ENCODE assay signal across 25 cellular contexts in genomic region chr11:115213007-115213406, GRCh38.
DNase-seq lines count a peak whose midpoint lies in the region; ATAC-seq and TF ChIP-seq lines count a peak whose summit lies in the region.
"Had no signal": no experiment of that assay in that cellular context is flagged by ENCODE, and none has a peak within 500 bp of the region (broad histone marks: within the 10 kb centered on the region; RNA-seq: fewer than 3 reads in every experiment).

No MANE protein-coding gene starts in this region.

- H3K4me3 Mint-ChIP-seq in GM23338 (no peak overlapping the region), WTC11 (no peak overlapping the region), endodermal cell (no peak overlapping the region)
- H3K4me3 Mint-ChIP-seq: CD14-positive monocyte; CD4-positive, alpha-beta memory T cell; CD4-positive, CD25-positive, alpha-beta regulatory T cell; CD8-positive, alpha-beta memory T cell had no signal

- WGBS in endodermal cell (ENCODE audit: insufficient coverage in 1 of 2, insufficient read length in 1 of 2), 2 experiments = 66 to 73% methylated on average over 5 to 8 of the region's 8 CpGs
- no CpG with 5 or more reads among the region's 8 CpGs for WGBS in neuronal stem cell (ENCODE audit: extremely low coverage in 2 of 2, insufficient read length in 2 of 2, insufficient replicate concordance in 1 of 2), 2 donors

- H3K4me1 Mint-ChIP-seq in GM23338 (peaks cover 19% of the 10 kb centered on the region; the same call in 2 of the 3 replicates), WTC11 (peaks cover 17% of the 10 kb centered on the region), endodermal cell (peaks cover 39% of the 10 kb centered on the region)
- H3K4me1 Mint-ChIP-seq: CD14-positive monocyte had no signal

- DNase-seq in GM23338 (ENCODE audit: low spot score) (peak; percentile 29), WTC11 (ENCODE audit: low spot score) (peak; percentile 13), endodermal cell (peak; percentile 74), neuronal stem cell (ENCODE audit: low spot score) (no peak), T1000 (lab: John Stamatoyannopoulos, UW) (no peak), NCI-H1105 treated with DMSO at 0.1 percent for 48 hours (lab: John Stamatoyannopoulos, UW) (no peak)
- DNase-seq: 8988T; ACHN; BE2C; C1 segment of cervical spinal cord; CD4-positive, alpha-beta memory T cell; CD4-positive, CD25-positive, alpha-beta regulatory T cell; CD8-positive, alpha-beta memory T cell; COR-L47; DMS 273 treated with DMSO at 0.1 percent for 48 hours; DMS153; DMS53; DMS79; DND-41; EL; GDM1 had no signal

- no peaks in the 10 kb centered on the region for H3K79me1 ChIP-seq in neuronal stem cell (ENCODE audit: low read depth, low read length)

- H3K9me3 Mint-ChIP-seq in GM23338 (no peaks in the 10 kb centered on the region), WTC11 (no peaks in the 10 kb centered on the region), endodermal cell (no peaks in the 10 kb centered on the region)
- H3K9me3 Mint-ChIP-seq: CD14-positive monocyte; CD8-positive, alpha-beta memory T cell had no signal

- ATAC-seq in GM23338 (peak; percentile 40; the same call in 2 of the 3 replicates), WTC11 (peak; percentile 37; the same call in 1 of the 2 replicates), HG03520 (IDR thresholded peaks at IDR 0.05; ENCODE audit: unreplicated experiment) (no peak)
- ATAC-seq: GM12878 had no signal

- H3K27me3 ChIP-seq in GM23338 (ENCODE audit: insufficient read depth) (no peaks in the 10 kb centered on the region), endodermal cell (ENCODE audit: control insufficient read depth, insufficient read depth, low read length, poor library complexity, severe bottlenecking) (no peaks in the 10 kb centered on the region), neuronal stem cell (ENCODE audit: control insufficient read depth in 3 of 3, insufficient read depth in 3 of 3, low read depth in 1 of 3, low read length in 3 of 3) (no peaks in the 10 kb centered on the region)
- H3K27me3 ChIP-seq: BE2C, BLaER1 had no signal

- no peak overlapping the region for H3K14ac ChIP-seq in neuronal stem cell (ENCODE audit: low read length)

- TF ChIP-seq CTCF in GM23338 (conservative IDR thresholded peaks at IDR 0.05; ENCODE audit: low read depth in 2 of 2) (no peak), WTC11 (IDR thresholded peaks at IDR 0.05) (no peak), endodermal cell (conservative IDR thresholded peaks at IDR 0.05) (no peak)

- H4K20me1 ChIP-seq in GM23338 (replicated peaks; ENCODE audit: insufficient read depth) = no peaks in the 10 kb centered on the region
- H4K20me1 ChIP-seq: BLaER1 had no signal

- H3K4ac ChIP-seq in neuronal stem cell (ENCODE audit: low read length) = no peak overlapping the region

- peaks cover 3% of the 10 kb centered on the region; the same call in 1 of the 3 replicates for H3K36me3 Mint-ChIP-seq in GM23338 (ENCODE audit: low read depth)
- H3K36me3 Mint-ChIP-seq in WTC11 = no peaks in the 10 kb centered on the region; the same call in 1 of the 2 replicates
- H3K36me3 Mint-ChIP-seq in endodermal cell (ENCODE audit: low read depth) = peaks cover 26% of the 10 kb centered on the region
- H3K36me3 Mint-ChIP-seq: CD14-positive monocyte; CD4-positive, alpha-beta memory T cell; CD4-positive, CD25-positive, alpha-beta regulatory T cell had no signal

- no peaks in the 10 kb centered on the region for H3F3A ChIP-seq in GM23338 (replicated peaks; ENCODE audit: low read depth)

- no peak overlapping the region for H3K4me3 ChIP-seq in GM23338
- H3K4me3 ChIP-seq in endodermal cell (ENCODE audit: low read length) = no peak overlapping the region
- no peak overlapping the region for H3K4me3 ChIP-seq in neuronal stem cell (ENCODE audit: low read length in 2 of 2)
- H3K4me3 ChIP-seq: BLaER1, GM12878 had no signal

- H2BK5ac ChIP-seq in neuronal stem cell (ENCODE audit: low read length) = no peak overlapping the region

- no peaks in the 10 kb centered on the region for H3K36me3 ChIP-seq in GM23338 (ENCODE audit: insufficient read depth)
- H3K36me3 ChIP-seq in endodermal cell (ENCODE audit: control insufficient read depth, insufficient read depth, low read length) = peaks cover 36% of the 10 kb centered on the region
- H3K36me3 ChIP-seq in neuronal stem cell (replicated peaks in 1 of 2; ENCODE audit: control insufficient read depth in 2 of 2, insufficient read depth in 2 of 2, low read length in 2 of 2) = peaks cover 4 to 9% of the 10 kb centered on the region in 2 donors
- H3K36me3 ChIP-seq: BLaER1 had no signal

- H2BK12ac ChIP-seq in neuronal stem cell (ENCODE audit: low read length) = no peak overlapping the region

- peak overlapping the region; percentile 3 for H3K18ac ChIP-seq in neuronal stem cell (ENCODE audit: low read length)

- H2AFZ ChIP-seq in GM23338 (no peak overlapping the region), neuronal stem cell (ENCODE audit: low read length) (no peak overlapping the region)

- no peaks in the 10 kb centered on the region for H3K79me2 ChIP-seq in GM23338 (replicated peaks; ENCODE audit: insufficient read depth)

- POLR2A ChIA-PET in WTC11 (lab: Charles Lee) = no interaction called here

- H2BK120ac ChIP-seq in neuronal stem cell (ENCODE audit: low read depth, low read length) = no peak overlapping the region

- H3K27me3 Mint-ChIP-seq in GM23338 (ENCODE audit: insufficient read depth, low read depth, poor library complexity) = peaks cover 3% of the 10 kb centered on the region
- H3K27me3 Mint-ChIP-seq in WTC11 (ENCODE audit: low read depth) = no peaks in the 10 kb centered on the region
- H3K27me3 Mint-ChIP-seq in endodermal cell (ENCODE audit: insufficient read depth) = no peaks in the 10 kb centered on the region
- H3K27me3 Mint-ChIP-seq: CD8-positive, alpha-beta memory T cell had no signal

- H3K4me2 ChIP-seq in GM23338 = no peak overlapping the region
- H3K4me2 ChIP-seq in neuronal stem cell (ENCODE audit: insufficient read depth, low read length, poor library complexity, severe bottlenecking) = no peak overlapping the region
- H3K4me2 ChIP-seq: BLaER1 had no signal

- H3K4me1 ChIP-seq in GM23338 (ENCODE audit: insufficient read depth) (no peaks in the 10 kb centered on the region), endodermal cell (ENCODE audit: control insufficient read depth, insufficient read depth, low read length) (peaks cover 3% of the 10 kb centered on the region), neuronal stem cell (ENCODE audit: control insufficient read depth in 2 of 2, insufficient read depth in 1 of 2, low read depth in 1 of 2, low read length in 2 of 2) (peaks cover 2 to 5% of the 10 kb centered on the region in 2 donors)

- H2AK5ac ChIP-seq in neuronal stem cell (ENCODE audit: low read depth, low read length) = no peak overlapping the region

- no peak overlapping the region for H2BK15ac ChIP-seq in neuronal stem cell (ENCODE audit: low read length)

- H3K27ac Mint-ChIP-seq in GM23338 (no peak overlapping the region), WTC11 (no peak overlapping the region), endodermal cell (no peak overlapping the region)
- H3K27ac Mint-ChIP-seq: CD14-positive monocyte; CD4-positive, alpha-beta memory T cell; CD4-positive, CD25-positive, alpha-beta regulatory T cell; CD8-positive, alpha-beta memory T cell had no signal

- H3K9me3 ChIP-seq in endodermal cell (ENCODE audit: control insufficient read depth, low read length) = no peaks in the 10 kb centered on the region
- H3K9me3 ChIP-seq in neuronal stem cell (replicated peaks in 1 of 2; ENCODE audit: control insufficient read depth in 2 of 2, insufficient read depth in 1 of 2, low read depth in 1 of 2, low read length in 2 of 2) = no peaks in the 10 kb centered on the region
- H3K9me3 ChIP-seq: BE2C, BLaER1 had no signal

- no peaks in the 10 kb centered on the region for H3K9me2 ChIP-seq in GM23338 (ENCODE audit: insufficient read depth)

- H3K9ac ChIP-seq in endodermal cell (ENCODE audit: extremely low read depth, low read length, poor library complexity, severe bottlenecking) (no peak overlapping the region), neuronal stem cell (ENCODE audit: low read depth, low read length, poor library complexity) (no peak overlapping the region)
- H3K9ac ChIP-seq: BLaER1 had no signal

- no peak overlapping the region for H4K91ac ChIP-seq in neuronal stem cell (ENCODE audit: low read depth, low read length, poor library complexity)

- H3K27ac ChIP-seq in GM23338 (ENCODE audit: low read depth) (no peak overlapping the region), endodermal cell (ENCODE audit: low read depth, low read length) (no peak overlapping the region), neuronal stem cell (replicated peaks; ENCODE audit: low read length) (no peak overlapping the region)
- H3K27ac ChIP-seq: BLaER1 had no signal

- CTCF ChIA-PET in WTC11 (lab: Charles Lee) = no interaction called here

- H4K8ac ChIP-seq in neuronal stem cell (ENCODE audit: low read depth, low read length) = no peak overlapping the region

- no peak overlapping the region for H3K23ac ChIP-seq in neuronal stem cell (ENCODE audit: low read depth, low read length, poor library complexity)

TF ChIP-seq in GM23338, 12 proteins besides CTCF, POLR2A, EP300 and RAD21 (continues in another document):
- TF ChIP-seq ZNF114 (CRISPR knock-in tag; IDR thresholded peaks at IDR 0.05) = no peak
- no peak for TF ChIP-seq POLR2AphosphoS5 (IDR thresholded peaks at IDR 0.05; ENCODE audit: low read depth)

TF ChIP-seq in WTC11, 78 proteins besides CTCF, POLR2A, EP300 and RAD21 (continues in another document):
- no peak for TF ChIP-seq FOXP4 (CRISPR knock-in tag; IDR thresholded peaks at IDR 0.05)

Comparison
In these comparisons a context has a peak if more than half of its experiments do, and no peak if none do; other contexts are left out.
1. DNase-seq: peak in GM23338 (single experiment), WTC11 (single experiment) and endodermal cell (single experiment); none in neuronal stem cell (single experiment), T1000 (single experiment) and NCI-H1105 treated with DMSO at 0.1 percent for 48 hours (single experiment).